Comparison of ENCODE assay signal across 14 cellular contexts in the genomic region with DNA sequence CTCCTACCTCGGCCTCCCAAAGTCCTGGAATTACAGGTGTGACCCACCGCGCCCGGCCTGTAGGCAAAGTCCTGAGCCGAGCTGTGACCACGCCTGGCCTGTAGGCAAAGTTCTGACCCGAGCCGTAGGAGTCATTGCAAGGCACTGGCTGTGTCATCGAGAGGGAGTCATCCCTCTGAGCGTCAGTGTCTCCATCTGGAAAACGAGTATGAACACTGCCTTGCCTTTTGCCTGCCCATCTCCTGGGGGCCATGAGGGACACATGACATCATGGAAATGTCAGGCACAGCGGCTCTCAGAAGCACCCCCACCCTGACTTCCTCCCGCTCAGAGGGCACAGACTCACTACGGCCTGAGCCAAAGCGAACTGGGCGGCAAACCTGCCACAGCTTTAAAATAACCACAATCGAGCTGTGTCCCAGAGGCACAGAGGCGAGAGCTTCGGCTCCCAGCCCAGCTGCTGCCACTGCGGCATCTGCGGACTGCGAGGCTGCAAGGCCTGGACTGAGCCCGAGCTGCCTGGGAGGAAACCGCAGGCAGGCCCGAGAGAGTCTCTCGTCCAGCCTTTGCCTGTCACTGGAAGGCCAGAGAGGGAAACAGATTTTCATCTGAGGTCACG. TPM values are rescaled to one million over a fixed set of nuclear protein-coding genes. Genes with fewer than 3 reads are reported as not detected.
A peak's percentile ranks its signal among the peaks of the same experiment; 100 is the strongest.
DNase-seq lines count a peak whose midpoint lies in the region; ATAC-seq and TF ChIP-seq lines count a peak whose summit lies in the region.
"Had no signal": no experiment of that assay in that cellular context is flagged by ENCODE, and none has a peak within 500 bp of the region (broad histone marks: within the 10 kb centered on the region; RNA-seq: fewer than 3 reads in every experiment).

No MANE protein-coding gene starts in this region.

- CTCF ChIA-PET in RWPE1 (lab: Yijun Ruan, JAX), result no interaction called here
- CTCF ChIA-PET in CD8-positive, alpha-beta T cell (lab: Charles Lee), result no interaction called here

- in situ Hi-C loops in transverse colon (cut with MboI; ENCODE audit: low pct_ligation_motif_present in 1 of 4, low pct_unique_long_range_greater_than_20kb in 1 of 4, low sequenced_read_pairs in 3 of 4), result no loop called here

- WGBS in transverse colon (ENCODE audit: low coverage in 1 of 2), 2 donors, result 68% methylated on average over 27 of the region's 27 CpGs; no CpG with 5 or more reads in 1 of the 2 donors

- peak overlapping the region; percentile 31 for H3K27ac Mint-ChIP-seq in nephron progenitor cell
- H3K27ac Mint-ChIP-seq in CD8-positive, alpha-beta T cell, result no peak overlapping the region
- H3K27ac Mint-ChIP-seq: CD8-positive, alpha-beta memory T cell; T-cell had no signal

- H3K27me3 ChIP-seq in transverse colon, result no peaks in the 10 kb centered on the region
- H3K27me3 ChIP-seq in CD8-positive, alpha-beta T cell (ENCODE audit: insufficient read depth, low read length), result no peaks in the 10 kb centered on the region

- intact Hi-C loops in Right ventricle myocardium superior (cut with DNase I), result no loop called here
- intact Hi-C loops in transverse colon (cut with DNase I; ENCODE audit: low total_unique reads), result no loop called here
- intact Hi-C loops in CD8-positive, alpha-beta T cell (cut with DNase I, micrococcal nuclease), result no loop called here

- no peaks in the 10 kb centered on the region for H3K36me3 ChIP-seq in transverse colon
- H3K36me3 ChIP-seq in CD8-positive, alpha-beta T cell (ENCODE audit: insufficient read depth, low read length), result no peaks in the 10 kb centered on the region
- H3K36me3 ChIP-seq: left lung had no signal

- POLR2A ChIA-PET in RWPE1 (lab: Yijun Ruan, JAX; ENCODE audit: low non-redundant PET), result no interaction called here
- POLR2A ChIA-PET in CD8-positive, alpha-beta T cell (lab: Charles Lee), result no interaction called here

- DNase-seq in RWPE1 (ENCODE audit: low spot score) (peak; percentile 23), Right ventricle myocardium superior (peak; percentile 71), nephron progenitor cell (no peak), transverse colon (peak; percentile 48), NOMO-1 (lab: John Stamatoyannopoulos, UW; ENCODE audit: unreplicated experiment in 2 of 2) (no peak)
- no peak for DNase-seq in CD8-positive, alpha-beta T cell
- DNase-seq in activated T-cell treated with anti-CD3 and anti-CD28 coated beads, Interleukin-2, amount 50 U/mL, for 48 hours, result no peak
- DNase-seq: activated CD4-positive, alpha-beta T cell treated with anti-CD3 and anti-CD28 coated beads for 1 hour; activated T-cell treated with anti-CD3 and anti-CD28 coated beads, Interleukin-2, amount 50 U/mL, for 4 hours; amniotic stem cell; T-cell had no signal

- ATAC-seq in Right ventricle myocardium superior (ENCODE audit: poor library complexity) (peak; percentile 54), HG03045 (IDR thresholded peaks at IDR 0.05; ENCODE audit: unreplicated experiment) (no peak)
- ATAC-seq in CD8-positive, alpha-beta T cell, result no peak
- ATAC-seq: activated T-cell treated with anti-CD3 and anti-CD28 coated beads, Interleukin-2, amount 50 U/mL, for 4 hours; T-cell had no signal

- peak overlapping the region in 1 of 4 donors; percentile 1 for H3K4me3 ChIP-seq in transverse colon
- H3K4me3 ChIP-seq in CD8-positive, alpha-beta T cell (ENCODE audit: low read depth, low read length), result no peak overlapping the region
- H3K4me3 ChIP-seq: left lung had no signal

- TF ChIP-seq EP300 in transverse colon (IDR thresholded peaks at IDR 0.05; ENCODE audit: low read depth), result no peak

- H3K4me1 ChIP-seq in transverse colon, result peaks cover 4 to 21% (median 11%) of the 10 kb centered on the region in 4 donors
- H3K4me1 ChIP-seq in CD8-positive, alpha-beta T cell (ENCODE audit: insufficient read depth, low read length), result no peaks in the 10 kb centered on the region
- H3K4me1 ChIP-seq: left lung had no signal

- no peaks in the 10 kb centered on the region for H3K9me3 ChIP-seq in transverse colon
- H3K9me3 ChIP-seq in CD8-positive, alpha-beta T cell (ENCODE audit: low read length), result no peaks in the 10 kb centered on the region
- H3K9me3 ChIP-seq: left lung had no signal

- no peak for TF ChIP-seq POLR2A in transverse colon (IDR thresholded peaks at IDR 0.05)

- peaks cover 8% of the 10 kb centered on the region for H3K36me3 Mint-ChIP-seq in nephron progenitor cell (ENCODE audit: low read depth)
- no peaks in the 10 kb centered on the region for H3K36me3 Mint-ChIP-seq in CD8-positive, alpha-beta T cell
- H3K36me3 Mint-ChIP-seq: T-cell had no signal

- no peak overlapping the region for H3K4me3 Mint-ChIP-seq in nephron progenitor cell
- no peak overlapping the region for H3K4me3 Mint-ChIP-seq in CD8-positive, alpha-beta T cell
- H3K4me3 Mint-ChIP-seq: activated T-cell treated with anti-CD3 and anti-CD28 coated beads, Interleukin-2, amount 50 U/mL, for 4 hours; CD8-positive, alpha-beta memory T cell; T-cell had no signal

- H3K27ac ChIP-seq in RWPE1 (no peak overlapping the region), transverse colon (peak overlapping the region; percentile 69 to 84 (median 76))
- no peak overlapping the region for H3K27ac ChIP-seq in CD8-positive, alpha-beta T cell (ENCODE audit: low read depth, low read length)

- TF ChIP-seq CTCF in RWPE1 (conservative IDR thresholded peaks at IDR 0.05; ENCODE audit: low read depth) (no peak), nephron progenitor cell (IDR thresholded peaks at IDR 0.05) (no peak), transverse colon (IDR thresholded peaks at IDR 0.05) (peak in 1 of 5 experiments; percentile 37)
- no peak for TF ChIP-seq CTCF in CD8-positive, alpha-beta T cell (IDR thresholded peaks at IDR 0.05)

- peaks cover 52% of the 10 kb centered on the region for H3K4me1 Mint-ChIP-seq in nephron progenitor cell
- H3K4me1 Mint-ChIP-seq in CD8-positive, alpha-beta T cell (ENCODE audit: low read depth), result no peaks in the 10 kb centered on the region
- H3K4me1 Mint-ChIP-seq: CD8-positive, alpha-beta memory T cell; T-cell had no signal

- H3K9me3 Mint-ChIP-seq in nephron progenitor cell, result no peaks in the 10 kb centered on the region
- H3K9me3 Mint-ChIP-seq in CD8-positive, alpha-beta T cell, result no peaks in the 10 kb centered on the region
- H3K9me3 Mint-ChIP-seq: activated T-cell treated with anti-CD3 and anti-CD28 coated beads, Interleukin-2, amount 50 U/mL, for 4 hours; CD8-positive, alpha-beta memory T cell; T-cell had no signal

- peaks cover 12% of the 10 kb centered on the region for H3K27me3 Mint-ChIP-seq in nephron progenitor cell (ENCODE audit: low read depth, poor library complexity)
- peaks cover 4% of the 10 kb centered on the region for H3K27me3 Mint-ChIP-seq in CD8-positive, alpha-beta T cell (ENCODE audit: low read depth)
- H3K27me3 Mint-ChIP-seq: CD8-positive, alpha-beta memory T cell had no signal

RNA-seq across cellular contexts. Expression of a gene that starts 50.8 kb away (rescaled TPM):
- 4.6 TPM for total RNA-seq in Right ventricle myocardium superior
- total RNA-seq in transverse colon, result 10 to 100 TPM; 24.3 to 90.5 (median 47.2) TPM
- 1 to 10 TPM in 1 of 2 experiments, under 1 TPM in 1; 0.78 to 1.2 TPM for total RNA-seq in CD8-positive, alpha-beta T cell

Comparison
In these comparisons a context has a peak if more than half of its experiments do, and no peak if none do; other contexts are left out.
1. DNase-seq: peak in RWPE1 (single experiment), Right ventricle myocardium superior (single experiment) and transverse colon (single experiment); none in nephron progenitor cell (single experiment), CD8-positive, alpha-beta T cell (0 of 7), activated T-cell treated with anti-CD3 and anti-CD28 coated beads, Interleukin-2, amount 50 U/mL, for 48 hours (0 of 2) and NOMO-1 (0 of 2).
2. H3K27ac ChIP-seq: peak in transverse colon (4 of 4); none in RWPE1 (single experiment) and CD8-positive, alpha-beta T cell (single experiment).